In the genomic region with DNA sequence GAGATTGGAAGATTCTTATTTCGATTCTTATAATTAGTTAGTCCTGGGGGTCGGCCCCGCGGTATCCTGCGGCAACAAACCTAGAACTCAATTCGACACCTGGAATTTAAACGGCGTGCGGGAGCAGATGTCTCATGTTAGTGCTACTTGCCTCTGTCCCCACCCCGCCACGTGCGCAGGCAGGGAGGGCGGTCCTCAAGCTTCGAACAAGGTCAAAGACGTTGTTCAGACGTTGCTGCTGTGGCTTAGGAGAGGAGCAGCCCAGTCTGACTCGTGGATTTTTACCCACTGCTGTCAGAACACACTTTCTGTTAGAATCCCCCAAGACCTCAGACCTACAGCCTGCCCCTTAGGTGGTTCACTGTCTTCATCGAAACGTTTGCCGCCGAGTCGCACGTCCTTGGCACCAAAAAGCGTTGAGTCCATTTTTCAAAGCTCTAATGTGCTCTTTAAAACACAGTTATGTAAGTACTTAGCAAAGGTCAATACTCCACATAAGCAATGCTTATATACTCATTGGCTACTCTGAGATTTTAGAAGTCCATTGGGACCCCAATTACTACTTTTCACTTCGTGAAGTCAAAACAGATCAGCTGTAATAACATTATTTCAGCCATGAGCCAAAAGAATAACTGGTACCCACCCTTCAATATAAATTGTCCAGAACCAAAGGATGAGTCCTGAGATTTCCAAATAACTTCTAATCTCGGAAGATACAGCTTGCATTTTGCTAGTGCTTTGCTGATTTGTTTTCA, we compare ENCODE assay signal across 2 cellular contexts.
A peak's percentile ranks its signal among the peaks of the same experiment; 100 is the strongest.
TF ChIP-seq lines count a peak whose summit lies in the region.

No MANE protein-coding gene starts in this region.

TF ChIP-seq in SK-N-SH, 30 proteins besides CTCF, POLR2A, EP300 and RAD21 (continues in another document):
- TF ChIP-seq NRF1 (IDR thresholded peaks at IDR 0.05; ENCODE audit: low read depth, low read length) (peak; percentile 13; the same call in 1 of the 2 replicates), TCF12 (IDR thresholded peaks at IDR 0.05) (no peak; the same call in 1 of the 2 replicates), CHD2 (IDR thresholded peaks at IDR 0.05; ENCODE audit: low read length, partially characterized antibody) (no peak), FOSL2 (IDR thresholded peaks at IDR 0.05; ENCODE audit: borderline replicate concordance, low read depth) (no peak), GABPA (IDR thresholded peaks at IDR 0.05; ENCODE audit: low read depth) (no peak), MXI1 (IDR thresholded peaks at IDR 0.05; ENCODE audit: low read depth, low read length) (peak; percentile 98), TAF1 (IDR thresholded peaks at IDR 0.05; ENCODE audit: borderline replicate concordance, low read depth, low read length) (peak; percentile 21), JUND (IDR thresholded peaks at IDR 0.05) (no peak), RXRA (IDR thresholded peaks at IDR 0.05; ENCODE audit: borderline replicate concordance, low read depth) (no peak), GATA2 (CRISPR knock-in tag; IDR thresholded peaks at IDR 0.05) (no peak), RFX5 (IDR thresholded peaks at IDR 0.05; ENCODE audit: low read length) (peak; percentile 10; the same call in 1 of the 2 replicates), SMC3 (IDR thresholded peaks at IDR 0.05; ENCODE audit: low read depth, low read length) (no peak), ELF1 (IDR thresholded peaks at IDR 0.05) (no peak), MEF2A (IDR thresholded peaks at IDR 0.05; ENCODE audit: borderline replicate concordance, low read depth) (no peak), FOXM1 (IDR thresholded peaks at IDR 0.05; ENCODE audit: low read depth) (no peak), YY1 (IDR thresholded peaks at IDR 0.05; ENCODE audit: low read depth) (no peak), POLR2AphosphoS5 (IDR thresholded peaks at IDR 0.05; ENCODE audit: low read depth, low read length) (peak; percentile 86), SIN3A (IDR thresholded peaks at IDR 0.05; ENCODE audit: borderline replicate concordance, low read depth, low read length) (peak; percentile 46; the same call in 1 of the 2 replicates), FOXJ3 (CRISPR knock-in tag; IDR thresholded peaks at IDR 0.05) (0 out of 2 replicates have a peak, but pooled peaks have one; percentile 30), RCOR1 (IDR thresholded peaks at IDR 0.05; ENCODE audit: low read length) (no peak; the same call in 1 of the 2 replicates)
- TF ChIP-seq, protein P1, sequence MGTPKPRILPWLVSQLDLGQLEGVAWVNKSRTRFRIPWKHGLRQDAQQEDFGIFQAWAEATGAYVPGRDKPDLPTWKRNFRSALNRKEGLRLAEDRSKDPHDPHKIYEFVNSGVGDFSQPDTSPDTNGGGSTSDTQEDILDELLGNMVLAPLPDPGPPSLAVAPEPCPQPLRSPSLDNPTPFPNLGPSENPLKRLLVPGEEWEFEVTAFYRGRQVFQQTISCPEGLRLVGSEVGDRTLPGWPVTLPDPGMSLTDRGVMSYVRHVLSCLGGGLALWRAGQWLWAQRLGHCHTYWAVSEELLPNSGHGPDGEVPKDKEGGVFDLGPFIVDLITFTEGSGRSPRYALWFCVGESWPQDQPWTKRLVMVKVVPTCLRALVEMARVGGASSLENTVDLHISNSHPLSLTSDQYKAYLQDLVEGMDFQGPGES (IDR thresholded peaks at IDR 0.05; ENCODE audit: low read depth, low read length), result no peak
- TF ChIP-seq, protein P2, sequence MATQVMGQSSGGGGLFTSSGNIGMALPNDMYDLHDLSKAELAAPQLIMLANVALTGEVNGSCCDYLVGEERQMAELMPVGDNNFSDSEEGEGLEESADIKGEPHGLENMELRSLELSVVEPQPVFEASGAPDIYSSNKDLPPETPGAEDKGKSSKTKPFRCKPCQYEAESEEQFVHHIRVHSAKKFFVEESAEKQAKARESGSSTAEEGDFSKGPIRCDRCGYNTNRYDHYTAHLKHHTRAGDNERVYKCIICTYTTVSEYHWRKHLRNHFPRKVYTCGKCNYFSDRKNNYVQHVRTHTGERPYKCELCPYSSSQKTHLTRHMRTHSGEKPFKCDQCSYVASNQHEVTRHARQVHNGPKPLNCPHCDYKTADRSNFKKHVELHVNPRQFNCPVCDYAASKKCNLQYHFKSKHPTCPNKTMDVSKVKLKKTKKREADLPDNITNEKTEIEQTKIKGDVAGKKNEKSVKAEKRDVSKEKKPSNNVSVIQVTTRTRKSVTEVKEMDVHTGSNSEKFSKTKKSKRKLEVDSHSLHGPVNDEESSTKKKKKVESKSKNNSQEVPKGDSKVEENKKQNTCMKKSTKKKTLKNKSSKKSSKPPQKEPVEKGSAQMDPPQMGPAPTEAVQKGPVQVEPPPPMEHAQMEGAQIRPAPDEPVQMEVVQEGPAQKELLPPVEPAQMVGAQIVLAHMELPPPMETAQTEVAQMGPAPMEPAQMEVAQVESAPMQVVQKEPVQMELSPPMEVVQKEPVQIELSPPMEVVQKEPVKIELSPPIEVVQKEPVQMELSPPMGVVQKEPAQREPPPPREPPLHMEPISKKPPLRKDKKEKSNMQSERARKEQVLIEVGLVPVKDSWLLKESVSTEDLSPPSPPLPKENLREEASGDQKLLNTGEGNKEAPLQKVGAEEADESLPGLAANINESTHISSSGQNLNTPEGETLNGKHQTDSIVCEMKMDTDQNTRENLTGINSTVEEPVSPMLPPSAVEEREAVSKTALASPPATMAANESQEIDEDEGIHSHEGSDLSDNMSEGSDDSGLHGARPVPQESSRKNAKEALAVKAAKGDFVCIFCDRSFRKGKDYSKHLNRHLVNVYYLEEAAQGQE (IDR thresholded peaks at IDR 0.05; ENCODE audit: low read depth, low read length), result peak; percentile 20; the same call in 1 of the 2 replicates
- TF ChIP-seq, protein P3, sequence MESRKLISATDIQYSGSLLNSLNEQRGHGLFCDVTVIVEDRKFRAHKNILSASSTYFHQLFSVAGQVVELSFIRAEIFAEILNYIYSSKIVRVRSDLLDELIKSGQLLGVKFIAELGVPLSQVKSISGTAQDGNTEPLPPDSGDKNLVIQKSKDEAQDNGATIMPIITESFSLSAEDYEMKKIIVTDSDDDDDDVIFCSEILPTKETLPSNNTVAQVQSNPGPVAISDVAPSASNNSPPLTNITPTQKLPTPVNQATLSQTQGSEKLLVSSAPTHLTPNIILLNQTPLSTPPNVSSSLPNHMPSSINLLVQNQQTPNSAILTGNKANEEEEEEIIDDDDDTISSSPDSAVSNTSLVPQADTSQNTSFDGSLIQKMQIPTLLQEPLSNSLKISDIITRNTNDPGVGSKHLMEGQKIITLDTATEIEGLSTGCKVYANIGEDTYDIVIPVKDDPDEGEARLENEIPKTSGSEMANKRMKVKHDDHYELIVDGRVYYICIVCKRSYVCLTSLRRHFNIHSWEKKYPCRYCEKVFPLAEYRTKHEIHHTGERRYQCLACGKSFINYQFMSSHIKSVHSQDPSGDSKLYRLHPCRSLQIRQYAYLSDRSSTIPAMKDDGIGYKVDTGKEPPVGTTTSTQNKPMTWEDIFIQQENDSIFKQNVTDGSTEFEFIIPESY (IDR thresholded peaks at IDR 0.05; ENCODE audit: borderline replicate concordance, low read depth), result no peak
- TF ChIP-seq, protein P4, sequence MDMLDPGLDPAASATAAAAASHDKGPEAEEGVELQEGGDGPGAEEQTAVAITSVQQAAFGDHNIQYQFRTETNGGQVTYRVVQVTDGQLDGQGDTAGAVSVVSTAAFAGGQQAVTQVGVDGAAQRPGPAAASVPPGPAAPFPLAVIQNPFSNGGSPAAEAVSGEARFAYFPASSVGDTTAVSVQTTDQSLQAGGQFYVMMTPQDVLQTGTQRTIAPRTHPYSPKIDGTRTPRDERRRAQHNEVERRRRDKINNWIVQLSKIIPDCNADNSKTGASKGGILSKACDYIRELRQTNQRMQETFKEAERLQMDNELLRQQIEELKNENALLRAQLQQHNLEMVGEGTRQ (IDR thresholded peaks at IDR 0.05; ENCODE audit: borderline replicate concordance, low read depth, low read length), result no peak

TF ChIP-seq in H1, 55 proteins besides CTCF, POLR2A, EP300 and RAD21:
- no peak for TF ChIP-seq MAFK (IDR thresholded peaks at IDR 0.05; ENCODE audit: low read depth, low read length)
- TF ChIP-seq, protein P5, sequence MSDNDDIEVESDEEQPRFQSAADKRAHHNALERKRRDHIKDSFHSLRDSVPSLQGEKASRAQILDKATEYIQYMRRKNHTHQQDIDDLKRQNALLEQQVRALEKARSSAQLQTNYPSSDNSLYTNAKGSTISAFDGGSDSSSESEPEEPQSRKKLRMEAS (IDR thresholded peaks at IDR 0.05), result peak; percentile 100
- peak; percentile 85 for TF ChIP-seq TAF1 (IDR thresholded peaks at IDR 0.05; ENCODE audit: low read depth, low read length)
- no peak; the same call in 1 of the 2 replicates for TF ChIP-seq SP1 (IDR thresholded peaks at IDR 0.05; ENCODE audit: low read depth, low read length)
- no peak for TF ChIP-seq YY1 (IDR thresholded peaks at IDR 0.05; ENCODE audit: low read depth, low read length)
- no peak for TF ChIP-seq CBX8 (IDR thresholded peaks at IDR 0.05; ENCODE audit: borderline replicate concordance, low read depth, low read length)
- TF ChIP-seq PHF8 (conservative IDR thresholded peaks at IDR 0.05; ENCODE audit: low read depth, low read length), result peak; percentile 82
- TF ChIP-seq SP4 (IDR thresholded peaks at IDR 0.05; ENCODE audit: low read length), result no peak; the same call in 1 of the 2 replicates
- no peak for TF ChIP-seq CREB1 (IDR thresholded peaks at IDR 0.05)
- no peak for TF ChIP-seq POU5F1 (IDR thresholded peaks at IDR 0.05; ENCODE audit: low read depth, low read length)
- peak in 1 of 2 experiments; percentile 81; a peak in 1 of 4 replicates for TF ChIP-seq SIN3A (conservative IDR thresholded peaks at IDR 0.05 in 1 of 2, IDR thresholded peaks at IDR 0.05 in 1 of 2; ENCODE audit: low read depth in 1 of 2, low read length in 2 of 2)
- TF ChIP-seq KDM4A (IDR thresholded peaks at IDR 0.05; ENCODE audit: low read depth, low read length, severe bottlenecking), result no peak
- TF ChIP-seq JUN (IDR thresholded peaks at IDR 0.05; ENCODE audit: low read depth, low read length), result no peak
- TF ChIP-seq BCL11A (IDR thresholded peaks at IDR 0.05; ENCODE audit: low read depth in 2 of 2, low read length in 2 of 2), result no peak
- TF ChIP-seq POLR2AphosphoS5 (IDR thresholded peaks at IDR 0.05; ENCODE audit: low read depth, low read length), result peak; percentile 99
- no peak for TF ChIP-seq TCF12 (IDR thresholded peaks at IDR 0.05; ENCODE audit: low read depth, low read length)
- no peak for TF ChIP-seq NRF1 (IDR thresholded peaks at IDR 0.05; ENCODE audit: low read depth, low read length)
- TF ChIP-seq SIRT6 (IDR thresholded peaks at IDR 0.05; ENCODE audit: low read length), result no peak
- TF ChIP-seq CHD2 (IDR thresholded peaks at IDR 0.05; ENCODE audit: low read length), result no peak
- no peak for TF ChIP-seq SUZ12 (IDR thresholded peaks at IDR 0.05; ENCODE audit: low read length)
- TF ChIP-seq EZH2 (IDR thresholded peaks at IDR 0.05; ENCODE audit: low read depth, low read length, severe bottlenecking), result no peak
- no peak for TF ChIP-seq ASH2L (IDR thresholded peaks at IDR 0.05; ENCODE audit: low read length)
- TF ChIP-seq JUND (IDR thresholded peaks at IDR 0.05; ENCODE audit: low read length), result no peak
- TF ChIP-seq SIX5 (IDR thresholded peaks at IDR 0.05; ENCODE audit: low read depth, low read length), result no peak
- no peak for TF ChIP-seq RBBP5 (IDR thresholded peaks at IDR 0.05; ENCODE audit: borderline replicate concordance, low read depth, low read length)
- peak; percentile 77 for TF ChIP-seq TBP (IDR thresholded peaks at IDR 0.05; ENCODE audit: low read depth, low read length)
- TF ChIP-seq, protein P6, sequence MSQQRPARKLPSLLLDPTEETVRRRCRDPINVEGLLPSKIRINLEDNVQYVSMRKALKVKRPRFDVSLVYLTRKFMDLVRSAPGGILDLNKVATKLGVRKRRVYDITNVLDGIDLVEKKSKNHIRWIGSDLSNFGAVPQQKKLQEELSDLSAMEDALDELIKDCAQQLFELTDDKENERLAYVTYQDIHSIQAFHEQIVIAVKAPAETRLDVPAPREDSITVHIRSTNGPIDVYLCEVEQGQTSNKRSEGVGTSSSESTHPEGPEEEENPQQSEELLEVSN (IDR thresholded peaks at IDR 0.05), result peak; percentile 96
- no peak for TF ChIP-seq KDM1A (IDR thresholded peaks at IDR 0.05; ENCODE audit: borderline replicate concordance, low read length)
- TF ChIP-seq TAF7 (optimal IDR thresholded peaks at IDR 0.05; ENCODE audit: borderline replicate concordance, low read depth, low read length), result peak; percentile 77
- no peak for TF ChIP-seq CTBP2 (IDR thresholded peaks at IDR 0.05; ENCODE audit: borderline replicate concordance, insufficient read depth, insufficient read length, low read length)
- TF ChIP-seq, protein P7, sequence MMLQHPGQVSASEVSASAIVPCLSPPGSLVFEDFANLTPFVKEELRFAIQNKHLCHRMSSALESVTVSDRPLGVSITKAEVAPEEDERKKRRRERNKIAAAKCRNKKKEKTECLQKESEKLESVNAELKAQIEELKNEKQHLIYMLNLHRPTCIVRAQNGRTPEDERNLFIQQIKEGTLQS (IDR thresholded peaks at IDR 0.05; ENCODE audit: insufficient read depth, low read depth, low read length), result no peak
- TF ChIP-seq CBX5 (IDR thresholded peaks at IDR 0.05; ENCODE audit: low read depth, low read length), result no peak
- TF ChIP-seq TEAD4 (IDR thresholded peaks at IDR 0.05; ENCODE audit: low read depth, low read length), result 0 out of 2 replicates have a peak, but pooled peaks have one; percentile 21
- no peak for TF ChIP-seq BACH1 (IDR thresholded peaks at IDR 0.05; ENCODE audit: low read length)
- no peak for TF ChIP-seq ZNF274 (IDR thresholded peaks at IDR 0.05; ENCODE audit: borderline replicate concordance, extremely low read depth, low read length)
- TF ChIP-seq CHD1 (IDR thresholded peaks at IDR 0.05; ENCODE audit: low read depth, low read length), result no peak
- no peak for TF ChIP-seq NANOG (IDR thresholded peaks at IDR 0.05; ENCODE audit: insufficient read depth, low read depth, low read length, poor library complexity, severe bottlenecking)
- TF ChIP-seq SAP30 (IDR thresholded peaks at IDR 0.05; ENCODE audit: insufficient read depth, insufficient replicate concordance, low read length), result peak; percentile 84
- 0 out of 4 replicates have a peak, but pooled peaks of 1 of the 2 experiments have one; percentile 42 for TF ChIP-seq HDAC2 (IDR thresholded peaks at IDR 0.05; ENCODE audit: borderline replicate concordance in 1 of 2, low read depth in 2 of 2, low read length in 2 of 2)
- TF ChIP-seq GABPA (IDR thresholded peaks at IDR 0.05; ENCODE audit: borderline replicate concordance, insufficient read depth, low read length), result no peak
- 0 out of 2 replicates have a peak, but pooled peaks have one; percentile 22 for TF ChIP-seq GTF2F1 (IDR thresholded peaks at IDR 0.05; ENCODE audit: borderline replicate concordance, low read depth, low read length)
- TF ChIP-seq KDM5A (IDR thresholded peaks at IDR 0.05; ENCODE audit: low read length), result no peak
- no peak for TF ChIP-seq SRF (IDR thresholded peaks at IDR 0.05; ENCODE audit: low read depth, low read length)
